ENCODE assay signal across 5 cellular contexts in the genomic region with DNA sequence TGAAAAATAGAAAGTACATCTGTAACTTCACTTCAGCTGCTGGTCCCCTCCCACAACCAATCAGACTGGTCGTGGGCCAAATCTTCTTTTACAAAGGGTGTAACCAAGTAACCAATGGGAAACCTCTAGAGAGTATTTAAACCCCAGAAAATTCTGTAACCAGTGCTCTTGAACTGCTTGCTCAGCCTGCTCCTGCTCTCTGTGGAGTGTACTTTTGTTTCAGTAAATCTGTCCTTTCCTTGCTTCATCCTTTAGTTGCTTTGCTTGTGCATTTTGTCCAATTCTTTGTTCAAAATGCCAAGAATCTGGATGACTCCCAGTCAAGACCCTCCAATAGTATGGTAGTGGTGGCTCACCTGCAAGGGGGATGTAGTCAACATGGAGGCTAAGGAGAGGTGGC.
"Had no signal": no experiment of that assay in that cellular context is flagged by ENCODE, and none has a peak within 500 bp of the region (broad histone marks: within the 10 kb centered on the region; RNA-seq: fewer than 3 reads in every experiment).

No MANE protein-coding gene starts in this region.

- FAIRE-seq: K562 had no signal

- DNase-seq: IMR-90, KBM-7, KG1 had no signal

- H3K27ac ChIP-seq: HL-60 had no signal

- ATAC-seq: K562 had no signal

- H3K4me3 ChIP-seq: K562 had no signal
